In genomic region chr19:35693422-35693821, GRCh38 we compare ENCODE assay signal across 12 cellular contexts. TPM values are rescaled to one million over a fixed set of nuclear protein-coding genes. Genes with fewer than 3 reads are reported as not detected.
A peak's percentile ranks its signal among the peaks of the same experiment; 100 is the strongest.
DNase-seq lines count a peak whose midpoint lies in the region; ATAC-seq and TF ChIP-seq lines count a peak whose summit lies in the region.
"Had no signal": no experiment of that assay in that cellular context is flagged by ENCODE, and none has a peak within 500 bp of the region (broad histone marks: within the 10 kb centered on the region; RNA-seq: fewer than 3 reads in every experiment).

No MANE protein-coding gene starts in this region.

- H3K4me1 ChIP-seq in heart right ventricle, result peaks cover 0 to 4% (median 0%) of the 10 kb centered on the region in 9 donors
- no peaks in the 10 kb centered on the region for H3K4me1 ChIP-seq in left ventricle myocardium inferior
- H3K4me1 ChIP-seq: suprapubic skin had no signal

- H3K4me3 ChIP-seq in heart right ventricle (no peak overlapping the region), left ventricle myocardium inferior (no peak overlapping the region), iPS-18c (ENCODE audit: insufficient read depth, low read depth, low read length) (0 out of 2 replicates have a peak overlapping the region, but pooled peaks have one; percentile 24)
- H3K4me3 ChIP-seq: suprapubic skin had no signal

- ATAC-seq in heart right ventricle (peak in 6 of 8 donors; percentile 12 to 66 (median 20)), HG03571 (IDR thresholded peaks at IDR 0.05; ENCODE audit: unreplicated experiment) (peak; percentile 21)

- WGBS in heart right ventricle, 2 donors, result 15 to 17% methylated on average over 8 of the region's 8 CpGs

- H3K36me3 Mint-ChIP-seq in progenitor cell of endocrine pancreas (ENCODE audit: insufficient read depth), result no peaks in the 10 kb centered on the region
- H3K36me3 Mint-ChIP-seq: activated CD4-positive, alpha-beta memory T cell treated with anti-CD3 and anti-CD28 coated beads for 36 hours had no signal

- no peak overlapping the region for H3K27ac Mint-ChIP-seq in progenitor cell of endocrine pancreas

- H3K4me1 Mint-ChIP-seq in progenitor cell of endocrine pancreas (ENCODE audit: low read depth), result no peaks in the 10 kb centered on the region

- H3K36me3 ChIP-seq in heart right ventricle, result no peaks in the 10 kb centered on the region
- H3K36me3 ChIP-seq in left ventricle myocardium inferior, result no peaks in the 10 kb centered on the region
- H3K36me3 ChIP-seq: suprapubic skin had no signal

- DNase-seq in heart right ventricle (no peak), left ventricle myocardium inferior (no peak), SHP77 treated with DMSO at 0.1 percent for 48 hours (lab: John Stamatoyannopoulos, UW) (no peak), progenitor cell of endocrine pancreas (ENCODE audit: low spot score, unreplicated experiment) (no peak), HK-2 (ENCODE audit: unreplicated experiment) (no peak), NCI-H446 (lab: John Stamatoyannopoulos, UW) (no peak)

- H3K27me3 ChIP-seq in heart right ventricle (peaks cover 0 to 9% (median 0%) of the 10 kb centered on the region in 7 donors), left ventricle myocardium inferior (ENCODE audit: low read depth) (peaks cover 9% of the 10 kb centered on the region)
- H3K27me3 ChIP-seq: suprapubic skin had no signal

- H3K27ac ChIP-seq in heart right ventricle, result no peak overlapping the region
- no peak overlapping the region for H3K27ac ChIP-seq in left ventricle myocardium inferior (replicated peaks)
- H3K27ac ChIP-seq: suprapubic skin had no signal

- no peaks in the 10 kb centered on the region for H3K9me3 ChIP-seq in heart right ventricle
- H3K9me3 ChIP-seq in left ventricle myocardium inferior (replicated peaks), result no peaks in the 10 kb centered on the region
- H3K9me3 ChIP-seq in iPS-18c (ENCODE audit: control insufficient read depth, insufficient read depth, low read length), result no peaks in the 10 kb centered on the region
- H3K9me3 ChIP-seq: suprapubic skin had no signal

- no peak overlapping the region for H3K4me3 Mint-ChIP-seq in progenitor cell of endocrine pancreas (ENCODE audit: low read depth)
- H3K4me3 Mint-ChIP-seq: activated CD4-positive, alpha-beta memory T cell treated with anti-CD3 and anti-CD28 coated beads for 36 hours had no signal

- H3K9me3 Mint-ChIP-seq in progenitor cell of endocrine pancreas (ENCODE audit: low read depth), result no peaks in the 10 kb centered on the region
- H3K9me3 Mint-ChIP-seq: activated CD4-positive, alpha-beta memory T cell treated with anti-CD3 and anti-CD28 coated beads for 36 hours had no signal

- no peaks in the 10 kb centered on the region for H3K27me3 Mint-ChIP-seq in progenitor cell of endocrine pancreas
- H3K27me3 Mint-ChIP-seq: activated CD4-positive, alpha-beta memory T cell treated with anti-CD3 and anti-CD28 coated beads for 36 hours had no signal

- intact Hi-C loops in heart right ventricle (cut with DNase I), result loop anchor here in 7 of 10 donors (1.0 to 10.0 kb wide), 6 partner anchors 23 to 239 kb away; partner anchors contain the start of gene PRODH2 (in 2 of the 7)
- intact Hi-C loops in left ventricle myocardium inferior (cut with micrococcal nuclease), result no loop called here

- TF ChIP-seq CTCF in heart right ventricle (IDR thresholded peaks at IDR 0.05) (no peak), left ventricle myocardium inferior (IDR thresholded peaks at IDR 0.05; ENCODE audit: borderline replicate concordance) (no peak), progenitor cell of endocrine pancreas (IDR thresholded peaks at IDR 0.05; ENCODE audit: unreplicated experiment) (no peak)

RNA-seq across cellular contexts. Expression of gene ZBTB32, which starts 10.9 kb away (rescaled TPM):
- total RNA-seq in heart right ventricle (under 1 TPM in 1 of 10 donors, not detected in 9; 0.12 TPM), left ventricle myocardium inferior (not detected), progenitor cell of endocrine pancreas (not detected in 2 replicates)
- under 1 TPM in 1 of 2 donors, not detected in 1; 0.03 TPM for polyA plus RNA-seq in heart right ventricle
- total RNA-seq: chondrocyte, osteoblast, suprapubic skin had no signal

RNA-seq across cellular contexts. Expression of gene KMT2B, which starts 24.4 kb away (rescaled TPM):
- 10 to 100 TPM; 10.8 to 19.2 (median 14.6) TPM for total RNA-seq in heart right ventricle
- 10 to 100 TPM; 15.0 to 28.7 TPM for polyA plus RNA-seq in heart right ventricle
- total RNA-seq in left ventricle myocardium inferior, result 12.8 TPM
- 65.0 and 70.2 TPM in 2 replicates for total RNA-seq in progenitor cell of endocrine pancreas

RNA-seq across cellular contexts. Expression of gene UPK1A, which starts 27.1 kb away (rescaled TPM):
- total RNA-seq in heart right ventricle (under 1 TPM in 1 of 10 donors, not detected in 9; 0.38 TPM), left ventricle myocardium inferior (not detected), progenitor cell of endocrine pancreas (not detected in 2 replicates)
- under 1 TPM in 1 of 2 donors, not detected in 1; 0.03 TPM for polyA plus RNA-seq in heart right ventricle
- total RNA-seq: osteoblast had no signal

RNA-seq across cellular contexts. Expression of gene COX6B1, which starts 45.3 kb away (rescaled TPM):
- total RNA-seq in heart right ventricle, result 1,000 to 10,000 TPM; 1,085 to 1,585 (median 1,381) TPM
- 1,000 to 10,000 TPM; 2,189 to 5,346 TPM for polyA plus RNA-seq in heart right ventricle
- total RNA-seq in left ventricle myocardium inferior, result 1,365 TPM
- total RNA-seq in progenitor cell of endocrine pancreas, result 307 and 315 TPM in 2 replicates

RNA-seq across cellular contexts. Expression of gene IGFLR1, which starts 48.8 kb away (rescaled TPM):
- total RNA-seq in heart right ventricle (10 to 100 TPM in 1 of 10 donors, 1 to 10 TPM in 9; 1.1 to 17.1 (median 2.3) TPM), left ventricle myocardium inferior (4.9 TPM), progenitor cell of endocrine pancreas (5.1 TPM in 2 replicates)
- polyA plus RNA-seq in heart right ventricle, result 10 to 100 TPM in 1 of 2 donors, 1 to 10 TPM in 1; 6.6 to 13.3 TPM
